In the genomic region with DNA sequence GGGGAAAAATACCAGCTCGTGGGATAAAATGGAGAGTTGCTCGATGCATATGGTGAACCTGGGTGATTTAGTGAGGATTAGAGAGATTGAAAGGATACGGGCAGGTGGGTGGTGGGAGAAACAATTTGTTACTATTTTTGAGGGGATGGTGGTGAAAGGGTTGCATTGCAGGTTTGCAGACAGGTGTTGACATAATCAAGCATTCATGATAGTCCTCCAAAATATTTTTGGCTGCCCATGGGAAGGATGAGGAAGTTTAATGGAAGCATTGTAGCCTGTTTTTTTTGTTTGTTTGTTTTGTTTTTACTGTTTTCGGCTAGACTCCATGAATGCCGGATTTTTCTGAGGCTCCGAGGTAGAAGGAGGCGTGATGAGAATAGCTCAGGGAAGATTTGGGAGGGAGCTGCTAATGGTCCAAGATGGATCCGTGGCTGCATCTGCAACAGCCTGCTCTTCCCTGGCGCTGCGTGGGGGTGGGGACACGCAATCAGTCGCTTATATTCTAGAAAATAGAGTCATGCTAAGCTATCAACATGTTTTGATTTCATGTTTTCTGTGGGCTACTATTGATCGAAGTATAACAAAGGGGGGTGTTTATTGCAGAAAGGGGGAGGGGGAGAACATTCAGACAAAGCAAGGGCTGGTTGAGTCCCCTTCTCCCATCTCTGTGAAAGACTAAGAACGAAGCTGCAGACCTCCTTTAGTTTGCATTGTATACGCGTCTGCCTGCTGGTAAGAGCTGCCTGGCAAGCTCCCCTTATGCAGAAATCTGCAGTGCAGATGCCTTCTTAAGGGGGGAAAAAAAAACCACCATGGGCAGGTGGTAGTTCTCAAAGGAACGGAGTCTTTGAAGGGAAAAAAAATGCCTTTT, we compare ENCODE assay signal across 8 cellular contexts. TPM values are rescaled to one million over a fixed set of nuclear protein-coding genes. Genes with fewer than 3 reads are reported as not detected.
DNase-seq lines count a peak whose midpoint lies in the region; ATAC-seq, FAIRE-seq and TF ChIP-seq lines count a peak whose summit lies in the region.

No MANE protein-coding gene starts in this region.

- POLR2A ChIA-PET in Panc1 (lab: Charles Lee) (interaction anchor here (0.6 to 0.7 kb wide), 3 partner anchors 14 to 659 kb away, joined by 4 to 6 read pairs (median 4); no protein-coding TSS in a partner anchor), HepG2 (lab: Yijun Ruan, JAX) (interaction anchor here (0.6 to 2.8 kb wide), 12 partner anchors 7 to 235 kb away, joined by 3 to 16 read pairs (median 3); a partner anchor contains a TSS)

- H3K4me1 ChIP-seq in Panc1 (ENCODE audit: control insufficient read depth, insufficient read depth, low read length) (peaks cover 16% of the 10 kb centered on the region; the same call in 1 of the 2 replicates), HepG2 (ENCODE audit: insufficient read depth, low read length) (peaks cover 28% of the 10 kb centered on the region)

- peak overlapping the region; percentile 92 for H3K4me2 ChIP-seq in HepG2 (ENCODE audit: low read depth, low read length)

- peaks cover 41% of the 10 kb centered on the region for H3K4me1 Mint-ChIP-seq in chondrocyte (ENCODE audit: low read depth)
- peaks cover 26% of the 10 kb centered on the region for H3K4me1 Mint-ChIP-seq in stimulated activated memory B cell treated with anti-CD40 and anti-IgM and Interleukin-4, amounts not matched to agents 10 μg/mL and 1 μg/mL and 100 μg/mL, for 72 hours

- no peaks in the 10 kb centered on the region for H3K27me3 Mint-ChIP-seq in chondrocyte (ENCODE audit: low read depth)
- no peaks in the 10 kb centered on the region for H3K27me3 Mint-ChIP-seq in stimulated activated memory B cell treated with anti-CD40 and anti-IgM and Interleukin-4, amounts not matched to agents 10 μg/mL and 1 μg/mL and 100 μg/mL, for 72 hours

- H3K36me3 ChIP-seq in Panc1 (ENCODE audit: control insufficient read depth, insufficient read depth, low read length) = no peaks in the 10 kb centered on the region
- H3K36me3 ChIP-seq in HepG2 (replicated peaks in 1 of 2; ENCODE audit: control insufficient read depth in 1 of 2, insufficient read depth in 2 of 2, low read length in 2 of 2) = no peaks in the 10 kb centered on the region

- in situ Hi-C loops in Panc1 (cut with HindIII; ENCODE audit: low pct_unique_long_range_greater_than_20kb, low sequenced_read_pairs) = no loop called here
- in situ Hi-C loops in HepG2 (cut with HindIII; ENCODE audit: extremely low pct_ligation_motif_present, low pct_unique_long_range_greater_than_20kb) = no loop called here

- no peak overlapping the region for H2AFZ ChIP-seq in HepG2 (ENCODE audit: low read length)

- no peaks in the 10 kb centered on the region for H3K9me3 ChIP-seq in Panc1 (ENCODE audit: control insufficient read depth, insufficient read depth, low read depth, low read length)
- no peaks in the 10 kb centered on the region for H3K9me3 ChIP-seq in HepG2 (ENCODE audit: low read length)

- WGBS in HepG2 (ENCODE audit: low lambda C conversion rate) = 3% methylated on average over 17 of the region's 17 CpGs

- H3K79me2 ChIP-seq in HepG2 (ENCODE audit: insufficient read depth, low read length) = peaks cover 30% of the 10 kb centered on the region

- no peak for TF ChIP-seq EP300 in HepG2 (IDR thresholded peaks at IDR 0.05; ENCODE audit: low read depth in 2 of 2, low read length in 2 of 2)
- no peak for TF ChIP-seq EP300 in HepG2 (CRISPR knock-in tag; IDR thresholded peaks at IDR 0.05; ENCODE audit: borderline replicate concordance)

- no peak for FAIRE-seq in HepG2 (lab: Jason Lieb, UNC)

- H3K4me3 ChIP-seq in GM12864 (ENCODE audit: low read depth, low read length) (peak overlapping the region; percentile 76), Panc1 (ENCODE audit: low read depth in 2 of 2, low read length in 2 of 2) (peak overlapping the region; percentile 58 to 94), HepG2 (replicated peaks in 1 of 3; ENCODE audit: insufficient read depth in 1 of 3, low read depth in 2 of 3, low read length in 3 of 3) (peak overlapping the region; percentile 78 to 83 (median 79))

- H3K27ac ChIP-seq in Panc1 (ENCODE audit: low read length) (peak overlapping the region; percentile 81), HepG2 (ENCODE audit: extremely low read length, insufficient read depth, low read length) (peak overlapping the region; percentile 86)

- no peaks in the 10 kb centered on the region; the same call in 1 of the 2 replicates for H4K20me1 ChIP-seq in HepG2 (ENCODE audit: insufficient read depth, low read length)

- no peaks in the 10 kb centered on the region for H3K9me3 Mint-ChIP-seq in chondrocyte (ENCODE audit: low read depth)
- H3K9me3 Mint-ChIP-seq in stimulated activated memory B cell treated with anti-CD40 and anti-IgM and Interleukin-4, amounts not matched to agents 10 μg/mL and 1 μg/mL and 100 μg/mL, for 72 hours = no peaks in the 10 kb centered on the region

- intact Hi-C loops in Panc1 (cut with micrococcal nuclease; ENCODE audit: unreplicated experiment) = no loop called here
- intact Hi-C loops in HepG2 (cut with micrococcal nuclease; ENCODE audit: unreplicated experiment) = loop anchor here (5.0 kb wide), 1 partner anchor 55 kb away; no protein-coding TSS in a partner anchor

- H3K36me3 Mint-ChIP-seq in chondrocyte (ENCODE audit: low read depth) = no peaks in the 10 kb centered on the region
- H3K36me3 Mint-ChIP-seq in stimulated activated memory B cell treated with anti-CD40 and anti-IgM and Interleukin-4, amounts not matched to agents 10 μg/mL and 1 μg/mL and 100 μg/mL, for 72 hours = no peaks in the 10 kb centered on the region

- TF ChIP-seq POLR2A in HepG2 (IDR thresholded peaks at IDR 0.05; ENCODE audit: insufficient read depth in 1 of 2, low read depth in 2 of 2, low read length in 2 of 2) = no peak

- peak; percentile 12 for ATAC-seq in HG03175 (IDR thresholded peaks at IDR 0.05; ENCODE audit: unreplicated experiment)
- no peak for ATAC-seq in Panc1
- peak; percentile 16; the same call in 2 of the 3 replicates for ATAC-seq in HepG2
- ATAC-seq in stimulated activated memory B cell treated with anti-CD40 and anti-IgM and Interleukin-4, amounts not matched to agents 10 μg/mL and 1 μg/mL and 100 μg/mL, for 72 hours = no peak
- no peak for ATAC-seq in GM18858 (IDR thresholded peaks at IDR 0.05; ENCODE audit: unreplicated experiment)

- TF ChIP-seq CTCF in GM12864 (IDR thresholded peaks at IDR 0.05; ENCODE audit: low read depth, low read length, missing control alignments) = peak; percentile 61
- TF ChIP-seq CTCF in Panc1 (IDR thresholded peaks at IDR 0.05) = no peak
- peak; percentile 8 for TF ChIP-seq CTCF in chondrocyte (IDR thresholded peaks at IDR 0.05)
- no peak for TF ChIP-seq CTCF in HepG2 (CRISPR knock-in tag; IDR thresholded peaks at IDR 0.05)

- peak overlapping the region; percentile 90 for H3K4me3 Mint-ChIP-seq in chondrocyte (ENCODE audit: unreplicated experiment)
- peak overlapping the region; percentile 83 for H3K4me3 Mint-ChIP-seq in stimulated activated memory B cell treated with anti-CD40 and anti-IgM and Interleukin-4, amounts not matched to agents 10 μg/mL and 1 μg/mL and 100 μg/mL, for 72 hours

- TF ChIP-seq RAD21 in HepG2 (CRISPR knock-in tag; IDR thresholded peaks at IDR 0.05) = no peak

- H3K27me3 ChIP-seq in Panc1 (ENCODE audit: control insufficient read depth, insufficient read depth, low read length) = no peaks in the 10 kb centered on the region
- H3K27me3 ChIP-seq in HepG2 (ENCODE audit: control insufficient read depth in 1 of 2, insufficient read depth in 2 of 2, low read length in 2 of 2) = peaks cover 0 to 4% of the 10 kb centered on the region in 2 experiments; a peak in 2 of 5 replicates

- CTCF ChIA-PET in Panc1 (lab: Charles Lee) = interaction anchor here (0.6 to 0.7 kb wide), 3 partner anchors 11 to 139 kb away, joined by 3 read pairs; a partner anchor contains a TSS
- CTCF ChIA-PET in HepG2 (lab: Yijun Ruan, JAX; ENCODE audit: low intra/inter-chr PET ratio, low total read pairs) = no interaction called here

- peak overlapping the region; percentile 96 for H3K27ac Mint-ChIP-seq in chondrocyte (ENCODE audit: unreplicated experiment)
- H3K27ac Mint-ChIP-seq in stimulated activated memory B cell treated with anti-CD40 and anti-IgM and Interleukin-4, amounts not matched to agents 10 μg/mL and 1 μg/mL and 100 μg/mL, for 72 hours = peak overlapping the region; percentile 57

- peak overlapping the region; percentile 77 for H3K9ac ChIP-seq in HepG2 (ENCODE audit: insufficient read depth, low read depth, low read length)

- BruUV-seq in Panc1 (replicated peaks; lab: Mats Ljungman, UMichigan) (TSS peak; percentile 85), HepG2 (replicated peaks; lab: Mats Ljungman, UMichigan) (TSS peak; percentile 68)

- no peak for DNase-seq in GM12864 (ENCODE audit: low read depth)
- DNase-seq in Panc1 (ENCODE audit: low read depth, low spot score) = no peak
- DNase-seq in chondrocyte (ENCODE audit: low spot score) = no peak
- DNase-seq in HepG2 (ENCODE audit: low spot score) = peak; percentile 8
- no peak for DNase-seq in SHP77 treated with DMSO at 0.1 percent for 48 hours (lab: John Stamatoyannopoulos, UW)

RNA-seq across cellular contexts. Expression of a gene that starts 1.0 kb away (rescaled TPM):
- 145 TPM for total RNA-seq in Panc1 (2021; ENCODE audit: unreplicated experiment)
- polyA plus RNA-seq in Panc1 (2012; ENCODE audit: insufficient read length) = 98.5 TPM
- total RNA-seq in chondrocyte = 88.0 to 88.5 TPM (median 88.5 TPM) in 3 replicates
- total RNA-seq in HepG2 (2016; rRNA removed; fragmentation: Illumina TruSeq; extraction: Trizol) = 25.3 and 32.2 TPM in 2 replicates
- 6.0 and 7.1 TPM in 2 replicates for total RNA-seq in HepG2 (2016; cell fraction: cytosol; rRNA removed; fragmentation: Illumina TruSeq; extraction: Trizol; ENCODE audit: low read depth)
- 24.1 and 33.0 TPM in 2 replicates for total RNA-seq in HepG2 (2016; cell fraction: insoluble cytoplasmic fraction; rRNA removed; fragmentation: Illumina TruSeq; extraction: Trizol)
- total RNA-seq in HepG2 (2016; cell fraction: membrane; rRNA removed; fragmentation: Illumina TruSeq; extraction: Trizol) = 18.8 and 21.8 TPM in 2 replicates
- total RNA-seq in HepG2 (2016; cell fraction: nucleus; rRNA removed; fragmentation: Illumina TruSeq; extraction: Trizol) = 37.5 and 48.5 TPM in 2 replicates
- polyA plus RNA-seq in HepG2 (2011; rRNA removed) = 40.9 and 41.1 TPM in 2 replicates
- 27.7 and 44.5 TPM in 2 replicates for polyA plus RNA-seq in HepG2 (2011; cell fraction: cytosol; rRNA removed)
- 13.5 and 18.5 TPM in 2 replicates for polyA plus RNA-seq in HepG2 (2011; cell fraction: nucleus; rRNA removed)
- 63.0 and 66.0 TPM in 2 replicates for polyA plus RNA-seq in HepG2 (2012)
- 11.5 and 12.5 TPM in 2 replicates for polyA plus RNA-seq in HepG2 (2016; cell fraction: cytosol; fragmentation: Illumina TruSeq; extraction: Trizol; ENCODE audit: low read depth)
- polyA plus RNA-seq in HepG2 (2016; cell fraction: insoluble cytoplasmic fraction; fragmentation: Illumina TruSeq; extraction: Trizol; ENCODE audit: low read depth) = 44.2 and 48.6 TPM in 2 replicates
- 24.5 and 24.9 TPM in 2 replicates for polyA plus RNA-seq in HepG2 (2016; cell fraction: membrane; fragmentation: Illumina TruSeq; extraction: Trizol; ENCODE audit: low read depth)
- 94.3 and 102 TPM in 2 replicates for polyA plus RNA-seq in HepG2 (2016; cell fraction: nucleus; fragmentation: Illumina TruSeq; extraction: Trizol; ENCODE audit: insufficient read depth, low read depth)
- polyA minus RNA-seq in HepG2 (2011; rRNA and poly(A)+ RNA removed; ENCODE audit: low replicate concordance) = 63.3 and 204 TPM in 2 replicates
- 40.9 and 50.4 TPM in 2 replicates for polyA minus RNA-seq in HepG2 (2011; cell fraction: cytosol; rRNA and poly(A)+ RNA removed)
- polyA minus RNA-seq in HepG2 (2011; cell fraction: nucleus; rRNA and poly(A)+ RNA removed) = 16.9 and 23.7 TPM in 2 replicates

RNA-seq across cellular contexts. Expression of a gene that starts 11.1 kb away (rescaled TPM):
- total RNA-seq in Panc1 (2021; ENCODE audit: unreplicated experiment) = 79.0 TPM
- polyA plus RNA-seq in Panc1 (2012; ENCODE audit: insufficient read length) = 12.9 TPM
- total RNA-seq in chondrocyte = 111 to 137 TPM (median 136 TPM) in 3 replicates
- not detected in 2 replicates for total RNA-seq in HepG2 (2016; rRNA removed; fragmentation: Illumina TruSeq; extraction: Trizol)
- not detected in 2 replicates for total RNA-seq in HepG2 (2016; cell fraction: cytosol; rRNA removed; fragmentation: Illumina TruSeq; extraction: Trizol; ENCODE audit: low read depth)
- not detected in 2 replicates for total RNA-seq in HepG2 (2016; cell fraction: insoluble cytoplasmic fraction; rRNA removed; fragmentation: Illumina TruSeq; extraction: Trizol)
- total RNA-seq in HepG2 (2016; cell fraction: membrane; rRNA removed; fragmentation: Illumina TruSeq; extraction: Trizol) = not detected in 2 replicates
- not detected in 2 replicates for total RNA-seq in HepG2 (2016; cell fraction: nucleus; rRNA removed; fragmentation: Illumina TruSeq; extraction: Trizol)
- polyA plus RNA-seq in HepG2 (2011; rRNA removed) = not detected in 2 replicates
- 0.01 and 0.03 TPM in 2 replicates for polyA plus RNA-seq in HepG2 (2011; cell fraction: cytosol; rRNA removed)
- polyA plus RNA-seq in HepG2 (2011; cell fraction: nucleus; rRNA removed) = not detected in 2 replicates
- 0.05 and 0.08 TPM in 2 replicates for polyA plus RNA-seq in HepG2 (2012)
- polyA plus RNA-seq in HepG2 (2016; cell fraction: cytosol; fragmentation: Illumina TruSeq; extraction: Trizol; ENCODE audit: low read depth) = not detected in 2 replicates
- polyA plus RNA-seq in HepG2 (2016; cell fraction: insoluble cytoplasmic fraction; fragmentation: Illumina TruSeq; extraction: Trizol; ENCODE audit: low read depth) = not detected in 2 replicates
- polyA plus RNA-seq in HepG2 (2016; cell fraction: membrane; fragmentation: Illumina TruSeq; extraction: Trizol; ENCODE audit: low read depth) = not detected in 2 replicates
- polyA plus RNA-seq in HepG2 (2016; cell fraction: nucleus; fragmentation: Illumina TruSeq; extraction: Trizol; ENCODE audit: insufficient read depth, low read depth) = not detected in 2 replicates
- polyA minus RNA-seq in HepG2 (2011; rRNA and poly(A)+ RNA removed; ENCODE audit: low replicate concordance) = 0.14 and 84.0 TPM in 2 replicates
- 0.20 and 0.26 TPM in 2 replicates for polyA minus RNA-seq in HepG2 (2011; cell fraction: cytosol; rRNA and poly(A)+ RNA removed)
- polyA minus RNA-seq in HepG2 (2011; cell fraction: nucleus; rRNA and poly(A)+ RNA removed) = 0.12 and 0.26 TPM in 2 replicates

Comparison
In these comparisons a context has a peak if more than half of its experiments do, and no peak if none do; other contexts are left out.
1. CTCF ChIP-seq: peak in GM12864 (single experiment) and chondrocyte (single experiment); none in Panc1 (single experiment) and HepG2 (single experiment).
2. ATAC-seq: peak in HG03175 (single experiment) and HepG2 (single experiment); none in Panc1 (single experiment), stimulated activated memory B cell treated with anti-CD40 and anti-IgM and Interleukin-4, amounts not matched to agents 10 μg/mL and 1 μg/mL and 100 μg/mL, for 72 hours (single experiment) and GM18858 (single experiment).
3. RNA of a gene that starts 11.1 kb away (total RNA-seq): 111 to 137 TPM in chondrocyte and 79.0 TPM in Panc1 (single experiment); not detected in HepG2; every median in the first group is over 10 times any median in the second.
4. Peak in every context shown above with its lines, with median percentiles within 50 percentile points of each other: H3K4me3 ChIP-seq.